1 cellular context compared by ENCODE assay signal in genomic region chr16:81718637-81719036, GRCh38.
TF ChIP-seq lines count a peak whose summit lies in the region.

No MANE protein-coding gene starts in this region.

TF ChIP-seq in H1, 55 proteins besides CTCF, POLR2A, EP300 and RAD21 (continued from another document):
- TF ChIP-seq HDAC6 (IDR thresholded peaks at IDR 0.05; ENCODE audit: low read depth, low read length) (no peak), TAF7 (optimal IDR thresholded peaks at IDR 0.05; ENCODE audit: borderline replicate concordance, low read depth, low read length) (no peak), SIN3A (conservative IDR thresholded peaks at IDR 0.05 in 1 of 2, IDR thresholded peaks at IDR 0.05 in 1 of 2; ENCODE audit: low read depth in 1 of 2, low read length in 2 of 2) (no peak), CHD2 (IDR thresholded peaks at IDR 0.05; ENCODE audit: low read length) (no peak), SUZ12 (IDR thresholded peaks at IDR 0.05; ENCODE audit: low read length) (no peak)
- TF ChIP-seq, protein P1, sequence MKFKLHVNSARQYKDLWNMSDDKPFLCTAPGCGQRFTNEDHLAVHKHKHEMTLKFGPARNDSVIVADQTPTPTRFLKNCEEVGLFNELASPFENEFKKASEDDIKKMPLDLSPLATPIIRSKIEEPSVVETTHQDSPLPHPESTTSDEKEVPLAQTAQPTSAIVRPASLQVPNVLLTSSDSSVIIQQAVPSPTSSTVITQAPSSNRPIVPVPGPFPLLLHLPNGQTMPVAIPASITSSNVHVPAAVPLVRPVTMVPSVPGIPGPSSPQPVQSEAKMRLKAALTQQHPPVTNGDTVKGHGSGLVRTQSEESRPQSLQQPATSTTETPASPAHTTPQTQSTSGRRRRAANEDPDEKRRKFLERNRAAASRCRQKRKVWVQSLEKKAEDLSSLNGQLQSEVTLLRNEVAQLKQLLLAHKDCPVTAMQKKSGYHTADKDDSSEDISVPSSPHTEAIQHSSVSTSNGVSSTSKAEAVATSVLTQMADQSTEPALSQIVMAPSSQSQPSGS (IDR thresholded peaks at IDR 0.05; ENCODE audit: low read length) = no peak
